In genomic region chr5:73384861-73385260, GRCh38 we compare ENCODE assay signal across 8 cellular contexts.
"Had no signal": no experiment of that assay in that cellular context is flagged by ENCODE, and none has a peak within 500 bp of the region (broad histone marks: within the 10 kb centered on the region; RNA-seq: fewer than 3 reads in every experiment).

No MANE protein-coding gene starts in this region.

- DNase-seq: H9, HCEC 1CT, HFFc6, KG1 had no signal

- H2AFZ ChIP-seq: GM23338 had no signal

- ATAC-seq: GM23338 had no signal

- FAIRE-seq: H1, H54, HTR-8/SVneo had no signal

- H3K4me3 ChIP-seq: GM23338 had no signal

- H3K4me2 ChIP-seq: GM23338 had no signal
